In genomic region chr10:47029181-47029971, GRCh38 we compare ENCODE assay signal across 25 cellular contexts.
DNase-seq lines count a peak whose midpoint lies in the region; ATAC-seq and TF ChIP-seq lines count a peak whose summit lies in the region.
"Had no signal": no experiment of that assay in that cellular context is flagged by ENCODE, and none has a peak within 500 bp of the region (broad histone marks: within the 10 kb centered on the region; RNA-seq: fewer than 3 reads in every experiment).

No MANE protein-coding gene starts in this region.

- ATAC-seq in foreskin keratinocyte = no peak
- ATAC-seq: stimulated activated naive CD8-positive, alpha-beta T cell treated with anti-CD3 and anti-CD28 coated beads, Interleukin-15, Interleukin-2, amounts not matched to agents 100 U/mL and 50 U/mL, for 24 hours had no signal

- H3K4ac ChIP-seq in H9 (ENCODE audit: low read depth, low read length) = no peak overlapping the region

- no peak overlapping the region for H3K4me3 Mint-ChIP-seq in H9
- H3K4me3 Mint-ChIP-seq: memory B cell, nephron had no signal

- H3K23ac ChIP-seq in H9 (ENCODE audit: insufficient read length, low read depth, low read length) = no peak overlapping the region

- no peaks in the 10 kb centered on the region for H4K20me1 ChIP-seq in BLaER1 treated with 17β-estradiol and CSF1 and Interleukin-3, amounts not matched to agents 10 nM and 100 nM
- H4K20me1 ChIP-seq in H9 (ENCODE audit: control insufficient read depth, insufficient read depth, insufficient read length) = no peaks in the 10 kb centered on the region

- no peak overlapping the region for H3K14ac ChIP-seq in H9 (ENCODE audit: insufficient read depth, low read length)

- H2BK12ac ChIP-seq in H9 (ENCODE audit: insufficient read length, low read depth, low read length) = no peak overlapping the region

- no peak overlapping the region for H2BK5ac ChIP-seq in H9 (ENCODE audit: insufficient read length, low read length)

- H3K4me1 ChIP-seq in BLaER1 treated with 17β-estradiol and CSF1 and Interleukin-3, amounts not matched to agents 10 nM and 100 nM = peaks cover 0 to 14% (median 11%) of the 10 kb centered on the region in 10 experiments; a peak in 13 of 20 replicates
- H3K4me1 ChIP-seq in H9 (ENCODE audit: insufficient read depth, low read length) = no peaks in the 10 kb centered on the region
- H3K4me1 ChIP-seq in sigmoid colon = no peaks in the 10 kb centered on the region
- no peaks in the 10 kb centered on the region for H3K4me1 ChIP-seq in foreskin keratinocyte
- H3K4me1 ChIP-seq: Caco-2, upper lobe of left lung had no signal

- no peaks in the 10 kb centered on the region for H3K79me2 ChIP-seq in H9 (ENCODE audit: insufficient read depth, low read length)

- H2BK15ac ChIP-seq in H9 (ENCODE audit: low read depth, low read length) = no peak overlapping the region

- H3K27ac ChIP-seq in BLaER1 treated with 17β-estradiol and CSF1 and Interleukin-3, amounts not matched to agents 10 nM and 100 nM = no peak overlapping the region
- H3K27ac ChIP-seq in H9 (ENCODE audit: insufficient read length, low read depth, low read length) (no peak overlapping the region), sigmoid colon (no peak overlapping the region), foreskin keratinocyte (no peak overlapping the region)
- H3K27ac ChIP-seq: upper lobe of left lung had no signal

- no peaks in the 10 kb centered on the region for H3K9me3 ChIP-seq in BLaER1 treated with 17β-estradiol and CSF1 and Interleukin-3, amounts not matched to agents 10 nM and 100 nM (replicated peaks in 1 of 11)
- H3K9me3 ChIP-seq in H9 (ENCODE audit: control insufficient read depth, low read depth, low read length) = no peaks in the 10 kb centered on the region
- no peaks in the 10 kb centered on the region for H3K9me3 ChIP-seq in sigmoid colon
- H3K9me3 ChIP-seq: Caco-2, upper lobe of left lung had no signal

- H3K27ac Mint-ChIP-seq in H9 = no peak overlapping the region; a peak in 1 of 7 replicates
- H3K27ac Mint-ChIP-seq: memory B cell, nephron had no signal

- no CpG with 5 or more reads among the region's 13 CpGs for WGBS in H9 (ENCODE audit: extremely low coverage, insufficient read length, low lambda C conversion rate)
- 88 to 91% methylated on average over 13 of the region's 13 CpGs for WGBS in sigmoid colon, 2 donors

- no peak overlapping the region for H3K56ac ChIP-seq in H9 (ENCODE audit: insufficient read length, low read depth, low read length)

- H3K4me2 ChIP-seq in BLaER1 treated with 17β-estradiol and CSF1 and Interleukin-3, amounts not matched to agents 10 nM and 100 nM = peak overlapping the region in 8 of 11 experiments; percentile 23 to 66 (median 48); a peak in 14 of 22 replicates
- no peak overlapping the region for H3K4me2 ChIP-seq in H9 (ENCODE audit: insufficient read depth, insufficient read length, low read length)

- H3K36me3 Mint-ChIP-seq in H9 (ENCODE audit: insufficient read depth in 1 of 3, low read depth in 3 of 3) = no peaks in the 10 kb centered on the region; a peak in 1 of 7 replicates
- H3K36me3 Mint-ChIP-seq: memory B cell had no signal

- no peaks in the 10 kb centered on the region for H3K79me1 ChIP-seq in H9 (ENCODE audit: insufficient read depth, low read depth, low read length, poor library complexity, severe bottlenecking)

- no peak overlapping the region for H2BK20ac ChIP-seq in H9 (ENCODE audit: low read depth, low read length, poor library complexity, severe bottlenecking)

- no peak overlapping the region for H2AFZ ChIP-seq in H9 (ENCODE audit: low read length)

- H3K27me3 Mint-ChIP-seq in H9 (ENCODE audit: low read depth) = peaks cover 1% of the 10 kb centered on the region; the same call in 1 of the 2 replicates

- H2BK120ac ChIP-seq in H9 (ENCODE audit: low read depth, low read length, poor library complexity, severe bottlenecking) = no peak overlapping the region

- peaks cover 8 to 10% of the 10 kb centered on the region in 2 experiments for H3K4me1 Mint-ChIP-seq in H9

- TF ChIP-seq CTCF in H9 (conservative IDR thresholded peaks at IDR 0.05) (no peak), sigmoid colon (IDR thresholded peaks at IDR 0.05) (no peak), foreskin keratinocyte (conservative IDR thresholded peaks at IDR 0.05) (no peak)

- intact Hi-C loops in sigmoid colon (cut with DNase I) = no loop called here

- H3T11ph ChIP-seq in H9 (ENCODE audit: low read length) = no peak overlapping the region

- TF ChIP-seq POLR2A in sigmoid colon (IDR thresholded peaks at IDR 0.05) = no peak

- H3K18ac ChIP-seq in H9 (ENCODE audit: insufficient read length, low read depth, low read length) = no peak overlapping the region

- H2AK5ac ChIP-seq in H9 (ENCODE audit: insufficient read length, low read length) = no peak overlapping the region

- H3K36me3 ChIP-seq in BLaER1 treated with 17β-estradiol and CSF1 and Interleukin-3, amounts not matched to agents 10 nM and 100 nM = no peaks in the 10 kb centered on the region
- no peaks in the 10 kb centered on the region for H3K36me3 ChIP-seq in sigmoid colon
- H3K36me3 ChIP-seq: upper lobe of left lung had no signal

- DNase-seq in H9 (peak; percentile 14), ecto neural progenitor cell (ENCODE audit: low spot score) (peak; percentile 27), sigmoid colon (peak; percentile 56), foreskin keratinocyte (no peak), DMS153 (lab: John Stamatoyannopoulos, UW) (no peak), DMS79 (lab: John Stamatoyannopoulos, UW) (no peak)
- DNase-seq: activated CD4-positive, CD25-positive, alpha-beta regulatory T cell treated with anti-CD3 and anti-CD28 coated beads, Interleukin-2, amount 50 U/mL, for 72 hours; activated gamma-delta T cell treated with Interleukin-2 at 50 U/mL for 16 hours; dermis blood vessel endothelial cell; HCEC 1CT; hypothalamus; kidney; NCI-H1417 treated with DMSO at 0.1 percent for 48 hours; NCI-H2107; NCI-H526; RPMI8226; small intestine; stimulated activated CD4-positive, alpha-beta T cell treated with anti-CD3 and anti-CD28 coated beads, Interleukin-2, amount 100 ng/mL, for 48 hours; stimulated activated naive CD8-positive, alpha-beta T cell treated with anti-CD3 and anti-CD28 coated beads, Interleukin-15, Interleukin-2, amounts not matched to agents 100 U/mL and 50 U/mL, for 24 hours; T-helper 9 cell had no signal

- H3K4me3 ChIP-seq in BLaER1 treated with 17β-estradiol and CSF1 and Interleukin-3, amounts not matched to agents 10 nM and 100 nM = no peak overlapping the region
- no peak overlapping the region for H3K4me3 ChIP-seq in sigmoid colon
- H3K4me3 ChIP-seq: upper lobe of left lung had no signal

- no peaks in the 10 kb centered on the region for H3K27me3 ChIP-seq in BLaER1 treated with 17β-estradiol and CSF1 and Interleukin-3, amounts not matched to agents 10 nM and 100 nM
- H3K27me3 ChIP-seq in H9 (ENCODE audit: insufficient read depth, low read length) = no peaks in the 10 kb centered on the region
- H3K27me3 ChIP-seq in sigmoid colon = no peaks in the 10 kb centered on the region
- H3K27me3 ChIP-seq in foreskin keratinocyte = peaks cover 3% of the 10 kb centered on the region
- H3K27me3 ChIP-seq: upper lobe of left lung had no signal

- TF ChIP-seq EP300 in sigmoid colon (IDR thresholded peaks at IDR 0.05) = no peak

- no peaks in the 10 kb centered on the region; a peak in 1 of 5 replicates for H3K9me3 Mint-ChIP-seq in H9
- H3K9me3 Mint-ChIP-seq: memory B cell, nephron had no signal

- no peak overlapping the region for H4K5ac ChIP-seq in H9 (ENCODE audit: insufficient read length, low read depth, low read length)

- no peaks in the 10 kb centered on the region for H3K23me2 ChIP-seq in H9 (ENCODE audit: insufficient read length, low read depth, low read length, poor library complexity, severe bottlenecking)

- no peak overlapping the region for H4K8ac ChIP-seq in H9 (replicated peaks; ENCODE audit: insufficient read length, low read depth, low read length)

- peak overlapping the region in 2 of 11 experiments; percentile 18 to 24; a peak in 2 of 22 replicates for H3K9ac ChIP-seq in BLaER1 treated with 17β-estradiol and CSF1 and Interleukin-3, amounts not matched to agents 10 nM and 100 nM
- H3K9ac ChIP-seq in H9 (ENCODE audit: extremely low read depth, insufficient read length, low read length) = no peak overlapping the region

- H4K91ac ChIP-seq in H9 (ENCODE audit: insufficient read length, low read depth, low read length) = no peak overlapping the region

Comparison
In these comparisons a context has a peak if more than half of its experiments do, and no peak if none do; other contexts are left out.
1. DNase-seq: peak in H9 (single experiment), ecto neural progenitor cell (single experiment) and sigmoid colon (single experiment); none in foreskin keratinocyte (0 of 2), DMS153 (single experiment) and DMS79 (single experiment).